In the genomic region with DNA sequence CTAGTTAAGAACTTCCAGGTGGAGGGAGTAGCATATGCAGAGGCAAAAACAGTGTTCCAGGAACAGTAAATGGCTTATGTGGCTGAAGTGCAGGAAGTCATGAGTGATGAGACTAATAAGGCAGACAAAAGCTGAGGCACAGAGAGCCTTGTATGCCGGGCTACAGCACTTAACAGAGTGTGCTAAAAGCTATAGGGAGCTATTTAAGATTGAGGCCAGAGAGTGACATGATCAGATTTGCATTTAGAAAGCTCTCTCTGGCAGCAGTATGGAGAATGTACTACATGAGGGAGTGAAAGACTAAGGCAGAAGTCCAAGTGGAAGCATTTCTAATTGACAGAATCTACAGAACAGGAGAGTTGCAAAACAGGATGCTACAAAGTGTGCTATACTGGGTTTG, we compare ENCODE assay signal across 1 cellular context.
A peak's percentile ranks its signal among the peaks of the same experiment; 100 is the strongest.
TF ChIP-seq lines count a peak whose summit lies in the region.

No MANE protein-coding gene starts in this region.

TF ChIP-seq in neural cell, 6 proteins besides CTCF, POLR2A, EP300 and RAD21:
- TF ChIP-seq, protein P1, sequence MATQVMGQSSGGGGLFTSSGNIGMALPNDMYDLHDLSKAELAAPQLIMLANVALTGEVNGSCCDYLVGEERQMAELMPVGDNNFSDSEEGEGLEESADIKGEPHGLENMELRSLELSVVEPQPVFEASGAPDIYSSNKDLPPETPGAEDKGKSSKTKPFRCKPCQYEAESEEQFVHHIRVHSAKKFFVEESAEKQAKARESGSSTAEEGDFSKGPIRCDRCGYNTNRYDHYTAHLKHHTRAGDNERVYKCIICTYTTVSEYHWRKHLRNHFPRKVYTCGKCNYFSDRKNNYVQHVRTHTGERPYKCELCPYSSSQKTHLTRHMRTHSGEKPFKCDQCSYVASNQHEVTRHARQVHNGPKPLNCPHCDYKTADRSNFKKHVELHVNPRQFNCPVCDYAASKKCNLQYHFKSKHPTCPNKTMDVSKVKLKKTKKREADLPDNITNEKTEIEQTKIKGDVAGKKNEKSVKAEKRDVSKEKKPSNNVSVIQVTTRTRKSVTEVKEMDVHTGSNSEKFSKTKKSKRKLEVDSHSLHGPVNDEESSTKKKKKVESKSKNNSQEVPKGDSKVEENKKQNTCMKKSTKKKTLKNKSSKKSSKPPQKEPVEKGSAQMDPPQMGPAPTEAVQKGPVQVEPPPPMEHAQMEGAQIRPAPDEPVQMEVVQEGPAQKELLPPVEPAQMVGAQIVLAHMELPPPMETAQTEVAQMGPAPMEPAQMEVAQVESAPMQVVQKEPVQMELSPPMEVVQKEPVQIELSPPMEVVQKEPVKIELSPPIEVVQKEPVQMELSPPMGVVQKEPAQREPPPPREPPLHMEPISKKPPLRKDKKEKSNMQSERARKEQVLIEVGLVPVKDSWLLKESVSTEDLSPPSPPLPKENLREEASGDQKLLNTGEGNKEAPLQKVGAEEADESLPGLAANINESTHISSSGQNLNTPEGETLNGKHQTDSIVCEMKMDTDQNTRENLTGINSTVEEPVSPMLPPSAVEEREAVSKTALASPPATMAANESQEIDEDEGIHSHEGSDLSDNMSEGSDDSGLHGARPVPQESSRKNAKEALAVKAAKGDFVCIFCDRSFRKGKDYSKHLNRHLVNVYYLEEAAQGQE (IDR thresholded peaks at IDR 0.05; ENCODE audit: borderline replicate concordance): peak; percentile 4
- no peak for TF ChIP-seq EZH2 (IDR thresholded peaks at IDR 0.05; ENCODE audit: borderline replicate concordance, insufficient read depth, low read length, poor library complexity, severe bottlenecking)
- TF ChIP-seq SMC3 (conservative IDR thresholded peaks at IDR 0.05; ENCODE audit: poor library complexity): peak; percentile 22
